In the genomic region with DNA sequence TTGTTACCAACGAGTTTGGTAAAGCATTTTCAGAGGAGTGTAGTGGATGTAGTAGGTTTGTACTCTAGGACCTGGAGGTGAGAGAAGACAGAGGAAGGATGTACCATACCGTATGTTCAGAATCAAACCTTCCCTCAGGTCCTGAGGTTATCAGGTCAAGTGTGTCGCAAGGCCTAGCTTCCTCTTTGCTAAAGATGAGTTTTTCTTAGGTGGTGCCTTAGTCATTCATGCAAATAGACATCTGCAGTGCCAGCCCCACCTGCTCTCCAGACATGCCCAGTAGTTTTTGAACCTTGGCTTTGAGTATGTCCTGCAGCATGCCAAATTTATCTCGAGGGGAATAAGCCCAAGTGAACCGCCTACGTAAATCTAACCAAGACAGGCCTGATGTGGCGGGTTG, we compare ENCODE assay signal across 10 cellular contexts.
A peak's percentile ranks its signal among the peaks of the same experiment; 100 is the strongest.
DNase-seq lines count a peak whose midpoint lies in the region; ATAC-seq and TF ChIP-seq lines count a peak whose summit lies in the region.
"Had no signal": no experiment of that assay in that cellular context is flagged by ENCODE, and none has a peak within 500 bp of the region (broad histone marks: within the 10 kb centered on the region; RNA-seq: fewer than 3 reads in every experiment).

No MANE protein-coding gene starts in this region.

- no peak overlapping the region for H3K27ac Mint-ChIP-seq in nephron progenitor cell

- DNase-seq in GM12865 (ENCODE audit: low read depth) (peak; percentile 53), SKM-1 (lab: John Stamatoyannopoulos, UW; ENCODE audit: unreplicated experiment) (peak; percentile 5), foreskin melanocyte (no peak), NCI-H1694 treated with DMSO at 0.1 percent for 48 hours (lab: John Stamatoyannopoulos, UW) (no peak), nephron progenitor cell (no peak), cerebellum (ENCODE audit: low spot score) (no peak)
- DNase-seq: T-helper 1 cell, upper lobe of left lung had no signal

- H3K9me3 Mint-ChIP-seq in nephron progenitor cell: no peaks in the 10 kb centered on the region

- no peaks in the 10 kb centered on the region for H3K4me1 Mint-ChIP-seq in nephron progenitor cell

- no peak overlapping the region for H3K4me3 Mint-ChIP-seq in nephron progenitor cell

- no peak overlapping the region for H3K4me3 ChIP-seq in GM12865 (ENCODE audit: low read depth, low read length)
- H3K4me3 ChIP-seq: upper lobe of left lung had no signal

- H3K27me3 Mint-ChIP-seq in nephron progenitor cell (ENCODE audit: low read depth, poor library complexity): no peaks in the 10 kb centered on the region

- no peaks in the 10 kb centered on the region for H3K36me3 Mint-ChIP-seq in nephron progenitor cell (ENCODE audit: low read depth)

- no peak for TF ChIP-seq CTCF in GM12865 (IDR thresholded peaks at IDR 0.05; ENCODE audit: insufficient read depth, low read depth, low read length, missing control alignments)
- TF ChIP-seq CTCF in nephron progenitor cell (IDR thresholded peaks at IDR 0.05): no peak

- ATAC-seq in GM19467 (IDR thresholded peaks at IDR 0.05; ENCODE audit: unreplicated experiment) (peak; percentile 93), HG03097 (IDR thresholded peaks at IDR 0.05; ENCODE audit: low FRiP score, unreplicated experiment) (peak; percentile 92)

Comparison
In these comparisons a context has a peak if more than half of its experiments do, and no peak if none do; other contexts are left out.
1. DNase-seq: peak in GM12865 (single experiment) and SKM-1 (single experiment); none in foreskin melanocyte (single experiment), NCI-H1694 treated with DMSO at 0.1 percent for 48 hours (single experiment), nephron progenitor cell (single experiment) and cerebellum (single experiment).